In the genomic region with DNA sequence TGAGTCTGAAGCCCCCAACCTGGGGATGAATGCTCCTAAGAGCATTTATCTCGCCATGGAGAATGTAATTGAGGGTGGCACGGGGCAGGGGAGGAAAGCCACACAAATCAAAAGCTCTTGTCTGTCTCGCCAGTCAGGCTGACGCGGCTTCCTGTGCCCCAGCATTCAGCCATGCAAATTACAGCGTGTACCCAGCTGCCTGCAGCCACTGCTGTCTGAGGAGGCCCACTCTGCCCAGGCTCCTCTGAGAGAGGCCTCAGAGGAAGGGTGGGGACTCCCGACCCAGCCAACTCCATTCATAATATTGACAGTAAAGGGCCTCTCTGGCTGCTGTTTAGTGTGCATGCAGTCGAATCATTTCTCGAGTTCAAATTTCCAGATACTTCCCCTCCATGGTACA, we compare ENCODE assay signal across 8 cellular contexts. TPM values are rescaled to one million over a fixed set of nuclear protein-coding genes. Genes with fewer than 3 reads are reported as not detected.
DNase-seq lines count a peak whose midpoint lies in the region; ATAC-seq and TF ChIP-seq lines count a peak whose summit lies in the region.

No MANE protein-coding gene starts in this region.

- CTCF ChIA-PET in CD8-positive, alpha-beta memory T cell (lab: Charles Lee): interaction anchor here (0.7 to 1.7 kb wide), 4 partner anchors 9 to 23 kb away, joined by 3 to 5 read pairs (median 4); no protein-coding TSS in a partner anchor

- TF ChIP-seq CTCF in right atrium auricular region (IDR thresholded peaks at IDR 0.05): no peak

- DNase-seq in CD8-positive, alpha-beta memory T cell: peak; percentile 70 to 90 (median 75)
- no peak for DNase-seq in SK-N-MC (ENCODE audit: low read depth, low spot score)
- DNase-seq in right atrium auricular region (ENCODE audit: low spot score): no peak
- DNase-seq in stimulated activated CD4-positive, alpha-beta T cell treated with anti-CD3 and anti-CD28 coated beads, Interleukin-15, amount 100 ng/mL, for 24 hours: peak; percentile 77
- DNase-seq in DMS114 treated with DMSO at 0.1 percent for 48 hours (lab: John Stamatoyannopoulos, UW; ENCODE audit: unreplicated experiment): no peak

- H3K27me3 ChIP-seq in CD8-positive, alpha-beta memory T cell (ENCODE audit: insufficient read depth, low read length, poor library complexity, severe bottlenecking): no peaks in the 10 kb centered on the region
- no peaks in the 10 kb centered on the region for H3K27me3 ChIP-seq in right atrium auricular region

- peaks cover 86 to 98% (median 89%) of the 10 kb centered on the region in 3 donors for H3K4me1 Mint-ChIP-seq in CD8-positive, alpha-beta memory T cell
- H3K4me1 Mint-ChIP-seq in activated naive CD4-positive, alpha-beta T cell treated with anti-CD3 and anti-CD28 coated beads, Interleukin-2, amount 50 U/mL, for 24 hours: peaks cover 94% of the 10 kb centered on the region

- POLR2A ChIA-PET in CD8-positive, alpha-beta memory T cell (lab: Charles Lee): interaction anchor here (0.7 to 1.3 kb wide), 4 partner anchors 12 to 94 kb away, joined by 3 to 15 read pairs (median 6); no protein-coding TSS in a partner anchor

- no peak overlapping the region for H3K27ac ChIP-seq in CD8-positive, alpha-beta memory T cell (ENCODE audit: low read depth, low read length)
- H3K27ac ChIP-seq in SK-N-MC (peak overlapping the region; percentile 93), right atrium auricular region (peak overlapping the region; percentile 81 to 98)

- no peaks in the 10 kb centered on the region for H3K36me3 ChIP-seq in CD8-positive, alpha-beta memory T cell (ENCODE audit: insufficient read depth, low read length)
- H3K36me3 ChIP-seq in SK-N-MC (ENCODE audit: insufficient read depth, low read length): no peaks in the 10 kb centered on the region
- no peaks in the 10 kb centered on the region for H3K36me3 ChIP-seq in right atrium auricular region

- peaks cover 0 to 7% of the 10 kb centered on the region in 2 donors for H3K27me3 Mint-ChIP-seq in CD8-positive, alpha-beta memory T cell
- no peaks in the 10 kb centered on the region for H3K27me3 Mint-ChIP-seq in activated naive CD4-positive, alpha-beta T cell treated with anti-CD3 and anti-CD28 coated beads, Interleukin-2, amount 50 U/mL, for 24 hours

- peak overlapping the region; percentile 21 for H3K4me3 ChIP-seq in CD8-positive, alpha-beta memory T cell (ENCODE audit: low read length)
- peak overlapping the region; percentile 49 for H3K4me3 ChIP-seq in SK-N-MC
- no peak overlapping the region for H3K4me3 ChIP-seq in right atrium auricular region

- ATAC-seq in GM19467 (IDR thresholded peaks at IDR 0.05; ENCODE audit: unreplicated experiment) (peak; percentile 64), HG03575 (IDR thresholded peaks at IDR 0.05; ENCODE audit: extremely low read depth, insufficient number of reproducible peaks, low FRiP score, unreplicated experiment) (peak; percentile 49)

- peak overlapping the region; percentile 35 for H3K9ac ChIP-seq in SK-N-MC (ENCODE audit: insufficient read length)

- H3K9me3 ChIP-seq in CD8-positive, alpha-beta memory T cell (ENCODE audit: low read length): no peaks in the 10 kb centered on the region
- H3K9me3 ChIP-seq in SK-N-MC (ENCODE audit: low read depth, low read length): no peaks in the 10 kb centered on the region
- no peaks in the 10 kb centered on the region for H3K9me3 ChIP-seq in right atrium auricular region

- H3K9me3 Mint-ChIP-seq in CD8-positive, alpha-beta memory T cell: no peaks in the 10 kb centered on the region
- no peaks in the 10 kb centered on the region for H3K9me3 Mint-ChIP-seq in activated naive CD4-positive, alpha-beta T cell treated with anti-CD3 and anti-CD28 coated beads, Interleukin-2, amount 50 U/mL, for 24 hours

- peaks cover 0 to 26% (median 0%) of the 10 kb centered on the region in 3 donors for H3K36me3 Mint-ChIP-seq in CD8-positive, alpha-beta memory T cell
- H3K36me3 Mint-ChIP-seq in activated naive CD4-positive, alpha-beta T cell treated with anti-CD3 and anti-CD28 coated beads, Interleukin-2, amount 50 U/mL, for 24 hours: peaks cover 5% of the 10 kb centered on the region

- H3K4me1 ChIP-seq in CD8-positive, alpha-beta memory T cell (ENCODE audit: insufficient read depth, low read length): peaks cover 81% of the 10 kb centered on the region
- peaks cover 0 to 98% of the 10 kb centered on the region in 2 donors for H3K4me1 ChIP-seq in right atrium auricular region

- H3K4me3 Mint-ChIP-seq in CD8-positive, alpha-beta memory T cell: peak overlapping the region; percentile 31 to 90 (median 78)
- H3K4me3 Mint-ChIP-seq in activated naive CD4-positive, alpha-beta T cell treated with anti-CD3 and anti-CD28 coated beads, Interleukin-2, amount 50 U/mL, for 24 hours: peak overlapping the region; percentile 83

- H3K27ac Mint-ChIP-seq in CD8-positive, alpha-beta memory T cell: peak overlapping the region; percentile 78 to 99 (median 96)
- peak overlapping the region; percentile 84 for H3K27ac Mint-ChIP-seq in activated naive CD4-positive, alpha-beta T cell treated with anti-CD3 and anti-CD28 coated beads, Interleukin-2, amount 50 U/mL, for 24 hours

RNA-seq across cellular contexts. Expression of a gene that starts 22.0 kb away (rescaled TPM):
- total RNA-seq in CD8-positive, alpha-beta memory T cell: 10 to 100 TPM; 23.3 TPM
- polyA plus RNA-seq in CD8-positive, alpha-beta memory T cell: 7.0 TPM
- total RNA-seq in right atrium auricular region: 10 to 100 TPM; 55.1 to 98.1 TPM

Comparison
In these comparisons a context has a peak if more than half of its experiments do, and no peak if none do; other contexts are left out.
1. DNase-seq: peak in CD8-positive, alpha-beta memory T cell (5 of 5) and stimulated activated CD4-positive, alpha-beta T cell treated with anti-CD3 and anti-CD28 coated beads, Interleukin-15, amount 100 ng/mL, for 24 hours (single experiment); none in SK-N-MC (single experiment), right atrium auricular region (single experiment) and DMS114 treated with DMSO at 0.1 percent for 48 hours (single experiment).
2. H3K4me3 ChIP-seq: peak in CD8-positive, alpha-beta memory T cell (single experiment) and SK-N-MC (single experiment); none in right atrium auricular region (0 of 2).